Comparison of ENCODE assay signal across 15 cellular contexts in genomic region chr20:36175475-36175995, GRCh38.
"Had no signal": no experiment of that assay in that cellular context is flagged by ENCODE, and none has a peak within 500 bp of the region (broad histone marks: within the 10 kb centered on the region; RNA-seq: fewer than 3 reads in every experiment).

No MANE protein-coding gene starts in this region.

- H3K9me3 Mint-ChIP-seq: activated CD4-positive, alpha-beta T cell treated with anti-CD3 and anti-CD28 coated beads, Interleukin-2, amount 10 ng/mL, durations not matched to agents 24 days and 14 days; activated T-helper 1 cell treated with anti-CD3 and anti-CD28 coated beads, Interleukin-12 subunit alpha, Interleukin-12 subunit beta, Interleukin-2, Interleukin-4 antibody, amounts not matched to agents 30 ng/mL and 10 ng/mL and 1 ng/mL, durations not matched to agents 14 hours and 24 hours and 36 hours; effector memory CD8-positive, alpha-beta T cell; nephron progenitor cell; WTC11 had no signal

- H3K27me3 ChIP-seq: gastroesophageal sphincter, thyroid gland had no signal

- H3K27ac ChIP-seq: epithelial cell of prostate, gastroesophageal sphincter, thyroid gland had no signal

- H3K4me3 ChIP-seq: gastroesophageal sphincter, thyroid gland had no signal

- H3K9me3 ChIP-seq: gastroesophageal sphincter, thyroid gland had no signal

- H3K27ac Mint-ChIP-seq: activated CD4-positive, alpha-beta T cell treated with anti-CD3 and anti-CD28 coated beads, Interleukin-2, amount 10 ng/mL, durations not matched to agents 24 days and 14 days; activated T-helper 1 cell treated with anti-CD3 and anti-CD28 coated beads, Interleukin-12 subunit alpha, Interleukin-12 subunit beta, Interleukin-2, Interleukin-4 antibody, amounts not matched to agents 30 ng/mL and 10 ng/mL and 1 ng/mL, durations not matched to agents 14 hours and 24 hours and 36 hours; effector memory CD8-positive, alpha-beta T cell; nephron progenitor cell; WTC11 had no signal

- H3K4me1 ChIP-seq: gastroesophageal sphincter, thyroid gland had no signal

- H3K36me3 Mint-ChIP-seq: WTC11 had no signal

- H3K36me3 ChIP-seq: thyroid gland had no signal

- DNase-seq: activated CD4-positive, alpha-beta T cell treated with anti-CD3 and anti-CD28 coated beads, Interleukin-2, amount 10 ng/mL, durations not matched to agents 24 days and 14 days; activated naive CD4-positive, alpha-beta T cell; effector memory CD8-positive, alpha-beta T cell; hippocampal formation; kidney glomerular epithelial cell; nephron progenitor cell; stimulated activated CD4-positive, alpha-beta T cell treated with anti-CD3 and anti-CD28 coated beads, Interleukin-4, amount 100 ng/mL, for 24 hours; T-helper 9 cell; thyroid gland had no signal

- FAIRE-seq: astrocyte, urothelium cell line had no signal

- ATAC-seq: effector memory CD8-positive, alpha-beta T cell; gastroesophageal sphincter; WTC11 had no signal
